ENCODE assay signal across 18 cellular contexts in genomic region chr3:124776856-124777255, GRCh38. TPM values are rescaled to one million over a fixed set of nuclear protein-coding genes. Genes with fewer than 3 reads are reported as not detected.
DNase-seq lines count a peak whose midpoint lies in the region; ATAC-seq and TF ChIP-seq lines count a peak whose summit lies in the region.
"Had no signal": no experiment of that assay in that cellular context is flagged by ENCODE, and none has a peak within 500 bp of the region (broad histone marks: within the 10 kb centered on the region; RNA-seq: fewer than 3 reads in every experiment).

No MANE protein-coding gene starts in this region.

- H3K4me2 ChIP-seq in Karpas-422 (ENCODE audit: low read depth, low read length, poor library complexity, severe bottlenecking): no peak overlapping the region
- H3K4me2 ChIP-seq in parathyroid adenoma (ENCODE audit: low read length): no peak overlapping the region

- H3K4me3 ChIP-seq in Karpas-422 (ENCODE audit: low read length): no peak overlapping the region
- no peak overlapping the region for H3K4me3 ChIP-seq in endodermal cell (ENCODE audit: low read length)
- H3K4me3 ChIP-seq in parathyroid adenoma (ENCODE audit: low read depth, low read length): no peak overlapping the region
- H3K4me3 ChIP-seq in tibial artery: no peak overlapping the region
- no peak overlapping the region for H3K4me3 ChIP-seq in CD8-positive, alpha-beta memory T cell (ENCODE audit: low read length)

- H3K9me3 ChIP-seq in Karpas-422 (ENCODE audit: low read length): no peaks in the 10 kb centered on the region
- no peaks in the 10 kb centered on the region for H3K9me3 ChIP-seq in endodermal cell (ENCODE audit: control insufficient read depth, low read length)
- H3K9me3 ChIP-seq in parathyroid adenoma (ENCODE audit: control insufficient read depth, low read length): no peaks in the 10 kb centered on the region
- no peaks in the 10 kb centered on the region for H3K9me3 ChIP-seq in tibial artery
- H3K9me3 ChIP-seq in CD8-positive, alpha-beta memory T cell (ENCODE audit: low read length): no peaks in the 10 kb centered on the region
- H3K9me3 ChIP-seq: BE2C had no signal

- TF ChIP-seq CTCF in endodermal cell (conservative IDR thresholded peaks at IDR 0.05): no peak
- TF ChIP-seq CTCF in parathyroid adenoma (IDR thresholded peaks at IDR 0.05): no peak
- TF ChIP-seq CTCF in tibial artery (IDR thresholded peaks at IDR 0.05): no peak
- no peak for TF ChIP-seq CTCF in GM10248 (IDR thresholded peaks at IDR 0.05; ENCODE audit: control extremely low read depth, extremely low read depth, low read depth, missing control alignments)

- no peaks in the 10 kb centered on the region for H3K9me2 ChIP-seq in Karpas-422 (replicated peaks; ENCODE audit: insufficient read depth, low read length)

- H3K79me2 ChIP-seq in Karpas-422 (ENCODE audit: low read length): no peaks in the 10 kb centered on the region
- no peaks in the 10 kb centered on the region for H3K79me2 ChIP-seq in parathyroid adenoma

- ATAC-seq in GM18519 (IDR thresholded peaks at IDR 0.05; ENCODE audit: low FRiP score, unreplicated experiment): no peak
- ATAC-seq: HepG2 had no signal

- intact Hi-C loops in tibial artery (cut with DNase I; ENCODE audit: low total_unique reads): loop anchor here (5.0 kb wide), 1 partner anchor 110 kb away; the partner anchor contains the start of gene ITGB5

- H3K4me1 Mint-ChIP-seq in endodermal cell: peaks cover 44% of the 10 kb centered on the region
- peaks cover 5 to 7% (median 5%) of the 10 kb centered on the region in 3 donors for H3K4me1 Mint-ChIP-seq in CD8-positive, alpha-beta memory T cell

- H4K20me1 ChIP-seq in Karpas-422 (ENCODE audit: insufficient read depth, low read depth, low read length): no peaks in the 10 kb centered on the region

- H2AFZ ChIP-seq in Karpas-422 (ENCODE audit: low read length): no peak overlapping the region
- no peak overlapping the region for H2AFZ ChIP-seq in parathyroid adenoma

- no peaks in the 10 kb centered on the region for H3K27me3 Mint-ChIP-seq in endodermal cell (ENCODE audit: insufficient read depth)
- peaks cover 23 to 34% of the 10 kb centered on the region in 2 donors for H3K27me3 Mint-ChIP-seq in CD8-positive, alpha-beta memory T cell

- POLR2A ChIA-PET in GM10248 (lab: Yijun Ruan, JAX): interaction anchor here (0.6 kb wide), 1 partner anchor 819 kb away, joined by 3 read pairs; the partner anchor contains the start of gene OSBPL11
- POLR2A ChIA-PET in CD8-positive, alpha-beta memory T cell (lab: Charles Lee): no interaction called here

- WGBS in endodermal cell (ENCODE audit: insufficient coverage in 1 of 2, insufficient read length in 1 of 2), 2 experiments: 94 to 97% methylated on average over 5 of the region's 5 CpGs

- no peak overlapping the region for H3K4me3 Mint-ChIP-seq in endodermal cell
- H3K4me3 Mint-ChIP-seq in CD8-positive, alpha-beta memory T cell: no peak overlapping the region
- H3K4me3 Mint-ChIP-seq: CD4-positive, alpha-beta memory T cell; HFFc6 had no signal

- no peak overlapping the region for H3K9ac ChIP-seq in Karpas-422 (ENCODE audit: low read length)
- no peak overlapping the region for H3K9ac ChIP-seq in endodermal cell (ENCODE audit: extremely low read depth, low read length, poor library complexity, severe bottlenecking)
- H3K9ac ChIP-seq in parathyroid adenoma: no peak overlapping the region

- H3K27me3 ChIP-seq in Karpas-422 (ENCODE audit: low read length) (no peaks in the 10 kb centered on the region), endodermal cell (ENCODE audit: control insufficient read depth, insufficient read depth, low read length, poor library complexity, severe bottlenecking) (no peaks in the 10 kb centered on the region), parathyroid adenoma (ENCODE audit: control insufficient read depth, insufficient read depth, low read length) (no peaks in the 10 kb centered on the region), tibial artery (no peaks in the 10 kb centered on the region)
- no peaks in the 10 kb centered on the region for H3K27me3 ChIP-seq in CD8-positive, alpha-beta memory T cell (ENCODE audit: insufficient read depth, low read length, poor library complexity, severe bottlenecking)
- H3K27me3 ChIP-seq: BE2C had no signal

- no peaks in the 10 kb centered on the region for H3K9me3 Mint-ChIP-seq in endodermal cell
- H3K9me3 Mint-ChIP-seq in CD8-positive, alpha-beta memory T cell: no peaks in the 10 kb centered on the region
- H3K9me3 Mint-ChIP-seq: HFFc6 had no signal

- H3K27ac Mint-ChIP-seq in endodermal cell: peak overlapping the region; percentile 44
- H3K27ac Mint-ChIP-seq in CD8-positive, alpha-beta memory T cell: no peak overlapping the region
- H3K27ac Mint-ChIP-seq: CD4-positive, alpha-beta memory T cell; HFFc6 had no signal

- H3K27ac ChIP-seq in Karpas-422 (ENCODE audit: low read length): no peak overlapping the region
- no peak overlapping the region for H3K27ac ChIP-seq in endodermal cell (ENCODE audit: low read depth, low read length)
- H3K27ac ChIP-seq in parathyroid adenoma: peak overlapping the region; percentile 67
- H3K27ac ChIP-seq in tibial artery: peak overlapping the region; percentile 49 to 93
- no peak overlapping the region for H3K27ac ChIP-seq in CD8-positive, alpha-beta memory T cell (ENCODE audit: low read depth, low read length)
- H3K27ac ChIP-seq: C4-2B had no signal

- peaks cover 72% of the 10 kb centered on the region for H3K36me3 Mint-ChIP-seq in endodermal cell (ENCODE audit: low read depth)
- no peaks in the 10 kb centered on the region for H3K36me3 Mint-ChIP-seq in CD8-positive, alpha-beta memory T cell
- H3K36me3 Mint-ChIP-seq: CD4-positive, alpha-beta memory T cell had no signal

- CTCF ChIA-PET in GM10248 (lab: Yijun Ruan, JAX): interaction anchor here (1.9 to 5.3 kb wide), 3 partner anchors 9 to 125 kb away, joined by 5 to 22 read pairs (median 15); no protein-coding TSS in a partner anchor
- CTCF ChIA-PET in CD8-positive, alpha-beta memory T cell (lab: Charles Lee): no interaction called here

- no peaks in the 10 kb centered on the region for H3K36me3 ChIP-seq in Karpas-422 (ENCODE audit: insufficient read depth, low read length)
- H3K36me3 ChIP-seq in endodermal cell (ENCODE audit: control insufficient read depth, insufficient read depth, low read length): peaks cover 86% of the 10 kb centered on the region
- H3K36me3 ChIP-seq in parathyroid adenoma (ENCODE audit: control insufficient read depth, insufficient read depth, low read length): no peaks in the 10 kb centered on the region
- peaks cover 0 to 6% (median 0%) of the 10 kb centered on the region in 3 donors for H3K36me3 ChIP-seq in tibial artery
- H3K36me3 ChIP-seq in CD8-positive, alpha-beta memory T cell (ENCODE audit: insufficient read depth, low read length): no peaks in the 10 kb centered on the region

- H3K4me1 ChIP-seq in Karpas-422 (ENCODE audit: low read length) (no peaks in the 10 kb centered on the region), endodermal cell (ENCODE audit: control insufficient read depth, insufficient read depth, low read length) (peaks cover 10% of the 10 kb centered on the region), parathyroid adenoma (peaks cover 70% of the 10 kb centered on the region), tibial artery (peaks cover 0 to 100% (median 85%) of the 10 kb centered on the region in 4 donors)
- H3K4me1 ChIP-seq in CD8-positive, alpha-beta memory T cell (ENCODE audit: insufficient read depth, low read length): no peaks in the 10 kb centered on the region

- DNase-seq in Karpas-422 (peak; percentile 33), endodermal cell (no peak), tibial artery (no peak), GM10248 (ENCODE audit: extremely low spot score) (no peak), NCI-H2227 (lab: John Stamatoyannopoulos, UW; ENCODE audit: unreplicated experiment) (no peak)
- DNase-seq in CD8-positive, alpha-beta memory T cell: no peak
- DNase-seq: BE2C; CD4-positive, alpha-beta memory T cell; COR-L47; DMS153; DND-41; GDM1; HCEC 1CT; HFFc6 had no signal

RNA-seq across cellular contexts. Expression of gene UMPS, which starts 46.6 kb away (rescaled TPM):
- 17.4 and 30.2 TPM in 2 replicates for total RNA-seq in Karpas-422 (2014; rRNA removed; shearing (Covaris generic); ENCODE audit: low replicate concordance)
- total RNA-seq in endodermal cell: 10 to 100 TPM; 53.9 to 60.8 TPM
- 30.3 TPM for polyA plus RNA-seq in endodermal cell (2013, experiment 1 of 2)
- 25.0 TPM for polyA plus RNA-seq in endodermal cell (2013, experiment 2 of 2)
- 10 to 100 TPM; 65.2 to 74.1 TPM for total RNA-seq in CD8-positive, alpha-beta memory T cell
- 26.4 TPM for polyA plus RNA-seq in CD8-positive, alpha-beta memory T cell

Comparison
In these comparisons a context has a peak if more than half of its experiments do, and no peak if none do; other contexts are left out.
1. H3K27ac ChIP-seq: peak in parathyroid adenoma (single experiment) and tibial artery (2 of 2); none in Karpas-422 (single experiment), endodermal cell (single experiment) and CD8-positive, alpha-beta memory T cell (single experiment).